In genomic region chr10:106931159-106931852, GRCh38 we compare ENCODE assay signal across 8 cellular contexts.
DNase-seq lines count a peak whose midpoint lies in the region; ATAC-seq and TF ChIP-seq lines count a peak whose summit lies in the region.

No MANE protein-coding gene starts in this region.

- H3K9me3 ChIP-seq in A673 (ENCODE audit: low read depth, low read length, poor library complexity, severe bottlenecking) (no peaks in the 10 kb centered on the region), Peyer's patch (no peaks in the 10 kb centered on the region), MG63 (no peaks in the 10 kb centered on the region)

- no peaks in the 10 kb centered on the region for H3K27me3 ChIP-seq in A673 (replicated peaks; ENCODE audit: insufficient read depth, low read depth, low read length, poor library complexity)
- no peaks in the 10 kb centered on the region for H3K27me3 ChIP-seq in KMS-11 (ENCODE audit: insufficient read depth, low read depth)
- H3K27me3 ChIP-seq in Peyer's patch = no peaks in the 10 kb centered on the region
- H3K27me3 ChIP-seq in MG63 = no peaks in the 10 kb centered on the region
- peaks cover 0 to 5% (median 0%) of the 10 kb centered on the region in 45 donors for H3K27me3 ChIP-seq in dorsolateral prefrontal cortex

- peak; percentile 77 for ATAC-seq in HG02798 (IDR thresholded peaks at IDR 0.05; ENCODE audit: poor library complexity, unreplicated experiment)

- TF ChIP-seq CTCF in A673 (conservative IDR thresholded peaks at IDR 0.05; ENCODE audit: low read depth, low read length) (no peak), KMS-11 (conservative IDR thresholded peaks at IDR 0.05; ENCODE audit: low read depth, low read length) (no peak), Peyer's patch (IDR thresholded peaks at IDR 0.05) (no peak), dorsolateral prefrontal cortex (IDR thresholded peaks at IDR 0.05 in 54 of 56, conservative IDR thresholded peaks at IDR 0.05 in 2 of 56; ENCODE audit: low read depth in 1 of 56, partially characterized antibody in 56 of 56) (no peak)

- TF ChIP-seq POLR2A in GM19099 (IDR thresholded peaks at IDR 0.05; ENCODE audit: extremely low read depth, insufficient read length, low read depth) = peak; percentile 39
- no peak for TF ChIP-seq POLR2A in Peyer's patch (IDR thresholded peaks at IDR 0.05)

- no peaks in the 10 kb centered on the region for H3K79me2 ChIP-seq in KMS-11 (ENCODE audit: insufficient read depth, low read depth)

- H3K4me2 ChIP-seq in KMS-11 = peak overlapping the region; percentile 70

- intact Hi-C loops in A673 (cut with micrococcal nuclease; ENCODE audit: unreplicated experiment) = no loop called here
- intact Hi-C loops in dorsolateral prefrontal cortex (cut with DNase I) = no loop called here

- peak; percentile 88 for DNase-seq in A673 (ENCODE audit: low spot score)
- no peak for DNase-seq in Peyer's patch
- DNase-seq in MG63 = no peak
- DNase-seq in dorsolateral prefrontal cortex = no peak
- no peak for DNase-seq in GF-D8 (lab: John Stamatoyannopoulos, UW)

- peak overlapping the region; percentile 15; the same call in 1 of the 2 replicates for H2AFZ ChIP-seq in KMS-11 (ENCODE audit: low read depth)

- H4K20me1 ChIP-seq in KMS-11 (ENCODE audit: insufficient read depth) = no peaks in the 10 kb centered on the region

- H3K4me3 ChIP-seq in A673 (ENCODE audit: low read depth, low read length, poor library complexity, severe bottlenecking) (no peak overlapping the region), KMS-11 (IDR thresholded peaks at IDR 0.05; ENCODE audit: insufficient read depth, low read depth, low read length) (no peak overlapping the region), Peyer's patch (no peak overlapping the region), MG63 (no peak overlapping the region), dorsolateral prefrontal cortex (no peak overlapping the region)

- H3K9ac ChIP-seq in KMS-11 = peak overlapping the region; percentile 39

- no peaks in the 10 kb centered on the region for H3K36me3 ChIP-seq in A673 (ENCODE audit: insufficient read depth, low read length, poor library complexity, severe bottlenecking)
- no peaks in the 10 kb centered on the region for H3K36me3 ChIP-seq in KMS-11 (ENCODE audit: insufficient read depth)
- no peaks in the 10 kb centered on the region for H3K36me3 ChIP-seq in Peyer's patch
- H3K36me3 ChIP-seq in MG63 = no peaks in the 10 kb centered on the region

- H3K4me1 ChIP-seq in A673 (ENCODE audit: insufficient read depth, low read length, poor library complexity, severe bottlenecking) (peaks cover 37% of the 10 kb centered on the region), KMS-11 (ENCODE audit: low read depth, poor library complexity, severe bottlenecking) (peaks cover 65% of the 10 kb centered on the region), Peyer's patch (no peaks in the 10 kb centered on the region)

- H3K27ac ChIP-seq in A673 (ENCODE audit: low read depth, low read length, poor library complexity, severe bottlenecking) = peak overlapping the region; percentile 61
- H3K27ac ChIP-seq in KMS-11 = peak overlapping the region; percentile 92
- no peak overlapping the region for H3K27ac ChIP-seq in Peyer's patch
- no peak overlapping the region for H3K27ac ChIP-seq in dorsolateral prefrontal cortex

- POLR2A ChIA-PET in A673 (lab: Charles Lee; ENCODE audit: low non-redundant PET) = no interaction called here

- BruUV-seq in A673 (replicated peaks; lab: Mats Ljungman, UMichigan) = no TSS peak

- CTCF ChIA-PET in A673 (lab: Charles Lee) = interaction anchor here (0.6 kb wide), 2 partner anchors 138 to 152 kb away, joined by 4 to 11 read pairs; no protein-coding TSS in a partner anchor

Comparison
In these comparisons a context has a peak if more than half of its experiments do, and no peak if none do; other contexts are left out.
1. H3K27ac ChIP-seq: peak in A673 (single experiment) and KMS-11 (single experiment); none in Peyer's patch (0 of 4) and dorsolateral prefrontal cortex (0 of 59).